ENCODE assay signal across 23 cellular contexts in the genomic region with DNA sequence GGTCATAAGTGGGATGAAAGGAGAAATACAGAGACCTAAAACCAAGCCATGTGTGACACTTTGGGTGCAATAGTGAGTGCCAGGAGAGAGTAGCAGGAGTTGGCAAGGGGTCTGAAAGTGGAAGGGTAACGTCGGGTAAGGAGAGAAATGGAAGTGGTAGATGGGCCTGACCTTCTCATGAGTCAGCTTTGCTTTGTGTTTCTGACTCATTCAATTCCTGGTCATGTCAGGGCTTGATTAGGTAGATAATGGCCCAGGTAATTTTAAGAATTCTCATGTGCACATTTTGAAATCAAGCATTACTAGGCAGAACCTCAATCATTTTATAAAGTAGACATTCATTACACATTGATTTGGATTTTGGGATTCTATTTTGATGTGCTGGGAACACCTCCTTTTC.
DNase-seq lines count a peak whose midpoint lies in the region; ATAC-seq and TF ChIP-seq lines count a peak whose summit lies in the region.
"Had no signal": no experiment of that assay in that cellular context is flagged by ENCODE, and none has a peak within 500 bp of the region (broad histone marks: within the 10 kb centered on the region; RNA-seq: fewer than 3 reads in every experiment).

No MANE protein-coding gene starts in this region.

- no peak for TF ChIP-seq CTCF in RWPE2 (IDR thresholded peaks at IDR 0.05; ENCODE audit: poor library complexity, severe bottlenecking)

- no peak overlapping the region for H2BK5ac ChIP-seq in mesendoderm (ENCODE audit: low read length)

- H3K27me3 ChIP-seq in RWPE2 (ENCODE audit: insufficient read depth, poor library complexity, severe bottlenecking) (no peaks in the 10 kb centered on the region), mesendoderm (ENCODE audit: insufficient read depth, low read length, poor library complexity) (no peaks in the 10 kb centered on the region), GM23248 (replicated peaks; ENCODE audit: insufficient read depth) (no peaks in the 10 kb centered on the region)
- H3K27me3 ChIP-seq: ascending aorta, tibial artery had no signal

- no peak overlapping the region for H4K5ac ChIP-seq in mesendoderm (ENCODE audit: low read length)

- H4K20me1 ChIP-seq in GM23248 (ENCODE audit: insufficient read depth): no peaks in the 10 kb centered on the region

- peak overlapping the region; percentile 50 for H3K27ac ChIP-seq in RWPE2 (ENCODE audit: poor library complexity, severe bottlenecking)
- H3K27ac ChIP-seq in mesendoderm (ENCODE audit: low read depth, low read length): no peak overlapping the region
- H3K27ac ChIP-seq in GM23248: no peak overlapping the region
- H3K27ac ChIP-seq: ascending aorta, tibial artery had no signal

- peak; percentile 98 for ATAC-seq in RWPE2 (ENCODE audit: low read depth)

- no peaks in the 10 kb centered on the region for H3K79me1 ChIP-seq in mesendoderm (ENCODE audit: low read length)

- H3K23ac ChIP-seq in mesendoderm (ENCODE audit: low read length): no peak overlapping the region

- no peak overlapping the region for H2BK15ac ChIP-seq in mesendoderm (replicated peaks; ENCODE audit: low read depth)

- peak; percentile 20 for DNase-seq in DMS153 treated with DMSO at 0.1 percent for 48 hours (lab: John Stamatoyannopoulos, UW; ENCODE audit: unreplicated experiment)
- peak; percentile 17 for DNase-seq in M059J (ENCODE audit: low read depth)
- DNase-seq in RWPE2 (ENCODE audit: low spot score): no peak
- peak; percentile 1 for DNase-seq in iris pigment epithelial cell (ENCODE audit: low read depth)
- no peak for DNase-seq in mesendoderm
- no peak for DNase-seq in DMS114 treated with DMSO at 0.1 percent for 48 hours (lab: John Stamatoyannopoulos, UW; ENCODE audit: unreplicated experiment)
- no peak for DNase-seq in foreskin melanocyte
- DNase-seq in GM23248: no peak
- DNase-seq: activated CD4-positive, alpha-beta T cell treated with anti-CD3 and anti-CD28 coated beads, Interleukin-2, amount 10 ng/mL, durations not matched to agents 24 days and 14 days; activated gamma-delta T cell; activated naive CD8-positive, alpha-beta T cell treated with anti-CD3 and anti-CD28 coated beads, Interleukin-2, amount 10 ng/mL, durations not matched to agents 7 days and 5 days; activated T-cell treated with anti-CD3 and anti-CD28 coated beads, Interleukin-2, amount 50 U/mL, for 1 hour; DMS79 treated with DMSO at 0.1 percent for 48 hours; kidney; NCI-H446; SHP77; stimulated activated CD4-positive, alpha-beta T cell treated with anti-CD3 and anti-CD28 coated beads, Interleukin-1b, Interleukin-23, amount 100 ng/mL, for 48 hours; stimulated activated CD8-positive, alpha-beta memory T cell treated with anti-CD3 and anti-CD28 coated beads, Interleukin-4, amount 100 ng/mL, for 48 hours; T1000; tibial artery had no signal

- in situ Hi-C loops in GM23248 (cut with MboI): no loop called here

- H3K4ac ChIP-seq in mesendoderm (ENCODE audit: low read depth, low read length): no peak overlapping the region

- no peak overlapping the region for H2AK5ac ChIP-seq in mesendoderm (ENCODE audit: low read length)

- H3K56ac ChIP-seq in mesendoderm (ENCODE audit: low read length): no peak overlapping the region

- H3F3A ChIP-seq in GM23248 (ENCODE audit: insufficient read depth): no peaks in the 10 kb centered on the region

- H4K8ac ChIP-seq in mesendoderm (ENCODE audit: low read depth, low read length): no peak overlapping the region

- no peak overlapping the region for H2AFZ ChIP-seq in GM23248

- no peak overlapping the region for H3K4me2 ChIP-seq in mesendoderm (ENCODE audit: low read length)
- H3K4me2 ChIP-seq in GM23248 (ENCODE audit: unreplicated experiment): no peak overlapping the region
- H3K4me2 ChIP-seq: smooth muscle cell had no signal

- H3K4me1 ChIP-seq in RWPE2 (ENCODE audit: insufficient read depth, poor library complexity, severe bottlenecking): peaks cover 6% of the 10 kb centered on the region
- no peaks in the 10 kb centered on the region for H3K4me1 ChIP-seq in mesendoderm (ENCODE audit: control insufficient read depth, low read depth, low read length)
- H3K4me1 ChIP-seq in GM23248 (ENCODE audit: insufficient read depth): no peaks in the 10 kb centered on the region
- H3K4me1 ChIP-seq: ascending aorta, tibial artery had no signal

- no CpG with 5 or more reads among the region's 2 CpGs for WGBS in mesendoderm (ENCODE audit: extremely low coverage, insufficient coverage, low lambda C conversion rate)
- WGBS in GM23248 (ENCODE audit: low coverage in 1 of 2, low lambda C conversion rate in 2 of 2, missing lambda C conversion rate in 2 of 2), 2 experiments: 47 to 57% methylated on average over 2 of the region's 2 CpGs

- H3K36me3 ChIP-seq in RWPE2 (ENCODE audit: low read depth): no peaks in the 10 kb centered on the region
- no peaks in the 10 kb centered on the region for H3K36me3 ChIP-seq in mesendoderm (ENCODE audit: control insufficient read depth, insufficient read depth, low read length)
- H3K36me3 ChIP-seq in GM23248 (ENCODE audit: low read depth): no peaks in the 10 kb centered on the region
- H3K36me3 ChIP-seq: ascending aorta, tibial artery had no signal

- H3K4me3 ChIP-seq in RWPE2 (ENCODE audit: severe bottlenecking): no peak overlapping the region
- H3K4me3 ChIP-seq in mesendoderm (ENCODE audit: low read length): no peak overlapping the region
- no peak overlapping the region for H3K4me3 ChIP-seq in GM23248
- H3K4me3 ChIP-seq: ascending aorta, lung, smooth muscle cell, tibial artery had no signal

- H3K9me3 ChIP-seq in RWPE2 (ENCODE audit: severe bottlenecking): no peaks in the 10 kb centered on the region
- peaks cover 2% of the 10 kb centered on the region for H3K9me3 ChIP-seq in GM23248 (ENCODE audit: low read depth)
- H3K9me3 ChIP-seq: ascending aorta, tibial artery had no signal

- no peaks in the 10 kb centered on the region for H3K9me2 ChIP-seq in GM23248 (ENCODE audit: insufficient read depth)

- no peak overlapping the region for H3K18ac ChIP-seq in mesendoderm (ENCODE audit: low read length)

- H2BK120ac ChIP-seq in mesendoderm (ENCODE audit: low read depth, low read length): no peak overlapping the region

- no peaks in the 10 kb centered on the region for H3K79me2 ChIP-seq in mesendoderm (ENCODE audit: control insufficient read depth, insufficient read depth, low read length)
- H3K79me2 ChIP-seq in GM23248 (ENCODE audit: insufficient read depth): no peaks in the 10 kb centered on the region

- no peak overlapping the region for H3K9ac ChIP-seq in mesendoderm (ENCODE audit: low read length)
- no peak overlapping the region for H3K9ac ChIP-seq in GM23248

Comparison
In these comparisons a context has a peak if more than half of its experiments do, and no peak if none do; other contexts are left out.
1. DNase-seq: peak in DMS153 treated with DMSO at 0.1 percent for 48 hours (single experiment), M059J (single experiment) and iris pigment epithelial cell (single experiment); none in RWPE2 (single experiment), mesendoderm (single experiment), DMS114 treated with DMSO at 0.1 percent for 48 hours (single experiment), foreskin melanocyte (single experiment) and GM23248 (single experiment).